21 cellular contexts compared by ENCODE assay signal in genomic region chr15:42421376-42421775, GRCh38.
"Had no signal": no experiment of that assay in that cellular context is flagged by ENCODE, and none has a peak within 500 bp of the region (broad histone marks: within the 10 kb centered on the region; RNA-seq: fewer than 3 reads in every experiment).

No MANE protein-coding gene starts in this region.

- DNase-seq: activated CD4-positive, alpha-beta T cell treated with anti-CD3 and anti-CD28 coated beads for 48 hours; activated CD4-positive, alpha-beta T cell treated with anti-CD3 and anti-CD28 coated beads, Interleukin-2, amount 50 U/mL, for 4 hours; activated CD4-positive, CD25-positive, alpha-beta regulatory T cell treated with anti-CD3 and anti-CD28 coated beads, Interleukin-2, amount 50 U/mL, for 72 hours; activated CD8-positive, alpha-beta memory T cell treated with anti-CD3 and anti-CD28 coated beads, Interleukin-2, amount 50 U/mL, for 48 hours; activated CD8-positive, alpha-beta T cell treated with anti-CD3 and anti-CD28 coated beads, Interleukin-2, amount 10 ng/mL, durations not matched to agents 7 days and 5 days; activated gamma-delta T cell treated with Interleukin-2 at 50 U/mL for 16 hours; activated naive CD4-positive, alpha-beta T cell treated with anti-CD3 and anti-CD28 coated beads, Interleukin-2, amount 10 ng/mL, durations not matched to agents 7 days and 5 days; activated naive CD8-positive, alpha-beta T cell treated with anti-CD3 and anti-CD28 coated beads for 36 hours; activated T-cell treated with anti-CD3 and anti-CD28 coated beads, Interleukin-2, amount 50 U/mL, for 4 hours; IMR-90; Kasumi-1; KBM-7; NCI-H1105 treated with DMSO at 0.1 percent for 48 hours; NCI-H1436 treated with DMSO at 0.1 percent for 48 hours; NCI-H187; NCI-H2081; NCI-H446; Peyer's patch; SHP77 treated with DMSO at 0.1 percent for 48 hours had no signal

- ATAC-seq: activated CD8-positive, alpha-beta T cell treated with anti-CD3 and anti-CD28 coated beads, Interleukin-2, amount 10 ng/mL, durations not matched to agents 7 days and 5 days; activated T-cell treated with anti-CD3 and anti-CD28 coated beads, Interleukin-2, amount 50 U/mL, for 4 hours; WTC11 had no signal

- H3K4me3 ChIP-seq: Peyer's patch had no signal

- H3K27ac ChIP-seq: Peyer's patch, RWPE1 had no signal

- H3K4me1 ChIP-seq: Peyer's patch had no signal

- H3K27me3 ChIP-seq: Peyer's patch had no signal

- H3K9me3 ChIP-seq: Peyer's patch had no signal
